35 cellular contexts compared by ENCODE assay signal in genomic region chr17:13302983-13303382, GRCh38.
"Had no signal": no experiment of that assay in that cellular context is flagged by ENCODE, and none has a peak within 500 bp of the region (broad histone marks: within the 10 kb centered on the region; RNA-seq: fewer than 3 reads in every experiment).

No MANE protein-coding gene starts in this region.

- H3K36me3 Mint-ChIP-seq: activated CD8-positive, alpha-beta memory T cell treated with anti-CD3 and anti-CD28 coated beads, Interleukin-2, amount 10 ng/mL, durations not matched to agents 7 days and 5 days; activated naive CD4-positive, alpha-beta T cell treated with anti-CD3 and anti-CD28 coated beads, Interleukin-2, amount 10 ng/mL, durations not matched to agents 7 days and 5 days; activated naive CD4-positive, alpha-beta T cell treated with anti-CD3 and anti-CD28 coated beads, Interleukin-2, amount 50 U/mL, for 24 hours; activated naive CD8-positive, alpha-beta T cell; activated naive CD8-positive, alpha-beta T cell treated with anti-CD3 and anti-CD28 coated beads, Interleukin-2, amount 10 ng/mL, durations not matched to agents 7 days and 5 days; T-cell; WTC11 had no signal

- H3K27me3 Mint-ChIP-seq: activated CD4-positive, alpha-beta memory T cell treated with anti-CD3 and anti-CD28 coated beads, Interleukin-2, amount 10 ng/mL, durations not matched to agents 7 days and 5 days; activated CD4-positive, alpha-beta T cell treated with anti-CD3 and anti-CD28 coated beads, Interleukin-2, amount 10 ng/mL, durations not matched to agents 7 days and 5 days; activated CD8-positive, alpha-beta memory T cell treated with anti-CD3 and anti-CD28 coated beads, Interleukin-2, amount 10 ng/mL, durations not matched to agents 7 days and 5 days; activated naive CD4-positive, alpha-beta T cell treated with anti-CD3 and anti-CD28 coated beads, Interleukin-2, amount 10 ng/mL, durations not matched to agents 7 days and 5 days; activated naive CD8-positive, alpha-beta T cell treated with anti-CD3 and anti-CD28 coated beads, Interleukin-2, amount 10 ng/mL, durations not matched to agents 7 days and 5 days; activated naive CD8-positive, alpha-beta T cell treated with anti-CD3 and anti-CD28 coated beads, Interleukin-2, amount 50 U/mL, for 24 hours; central memory CD8-positive, alpha-beta T cell; T-cell had no signal

- H3K4me1 Mint-ChIP-seq: activated CD4-positive, alpha-beta memory T cell treated with anti-CD3 and anti-CD28 coated beads, Interleukin-2, amount 10 ng/mL, durations not matched to agents 7 days and 5 days; activated CD4-positive, alpha-beta T cell treated with anti-CD3 and anti-CD28 coated beads for 36 hours; activated CD4-positive, alpha-beta T cell treated with anti-CD3 and anti-CD28 coated beads, Interleukin-2, amount 10 ng/mL, durations not matched to agents 7 days and 5 days; activated CD8-positive, alpha-beta memory T cell treated with anti-CD3 and anti-CD28 coated beads, Interleukin-2, amount 10 ng/mL, durations not matched to agents 7 days and 5 days; activated naive CD4-positive, alpha-beta T cell treated with anti-CD3 and anti-CD28 coated beads, Interleukin-2, amount 10 ng/mL, durations not matched to agents 7 days and 5 days; activated naive CD4-positive, alpha-beta T cell treated with anti-CD3 and anti-CD28 coated beads, Interleukin-2, amount 50 U/mL, for 24 hours; activated naive CD8-positive, alpha-beta T cell treated with anti-CD3 and anti-CD28 coated beads, Interleukin-2, amount 10 ng/mL, durations not matched to agents 7 days and 5 days; activated naive CD8-positive, alpha-beta T cell treated with anti-CD3 and anti-CD28 coated beads, Interleukin-2, amount 50 U/mL, for 24 hours; central memory CD8-positive, alpha-beta T cell; T-cell; T-helper 17 cell had no signal

- H3K27ac ChIP-seq: body of pancreas, brain microvascular endothelial cell, breast epithelium, WERI-Rb-1 had no signal

- H3K36me3 ChIP-seq: brain microvascular endothelial cell, breast epithelium, WERI-Rb-1 had no signal

- H3K4me1 ChIP-seq: breast epithelium had no signal

- H3K4me3 Mint-ChIP-seq: activated CD4-positive, alpha-beta memory T cell treated with anti-CD3 and anti-CD28 coated beads, Interleukin-2, amount 10 ng/mL, durations not matched to agents 7 days and 5 days; activated CD4-positive, alpha-beta T cell treated with anti-CD3 and anti-CD28 coated beads for 36 hours; activated CD4-positive, alpha-beta T cell treated with anti-CD3 and anti-CD28 coated beads, Interleukin-2, amount 10 ng/mL, durations not matched to agents 7 days and 5 days; activated CD8-positive, alpha-beta memory T cell treated with anti-CD3 and anti-CD28 coated beads, Interleukin-2, amount 10 ng/mL, durations not matched to agents 7 days and 5 days; activated CD8-positive, alpha-beta T cell treated with anti-CD3 and anti-CD28 coated beads, Interleukin-2, amount 10 ng/mL, durations not matched to agents 7 days and 5 days; activated naive CD4-positive, alpha-beta T cell treated with anti-CD3 and anti-CD28 coated beads, Interleukin-2, amount 10 ng/mL, durations not matched to agents 7 days and 5 days; activated naive CD4-positive, alpha-beta T cell treated with anti-CD3 and anti-CD28 coated beads, Interleukin-2, amount 50 U/mL, for 24 hours; activated naive CD8-positive, alpha-beta T cell; activated naive CD8-positive, alpha-beta T cell treated with anti-CD3 and anti-CD28 coated beads, Interleukin-2, amount 10 ng/mL, durations not matched to agents 7 days and 5 days; activated naive CD8-positive, alpha-beta T cell treated with anti-CD3 and anti-CD28 coated beads, Interleukin-2, amount 50 U/mL, for 24 hours; activated T-cell treated with anti-CD3 and anti-CD28 coated beads, Interleukin-2, amount 50 U/mL, for 24 hours; central memory CD8-positive, alpha-beta T cell; T-cell; T-helper 17 cell; WTC11 had no signal

- H3K9me3 Mint-ChIP-seq: activated naive CD4-positive, alpha-beta T cell treated with anti-CD3 and anti-CD28 coated beads, Interleukin-2, amount 10 ng/mL, durations not matched to agents 7 days and 5 days; activated naive CD4-positive, alpha-beta T cell treated with anti-CD3 and anti-CD28 coated beads, Interleukin-2, amount 50 U/mL, for 24 hours; activated naive CD8-positive, alpha-beta T cell treated with anti-CD3 and anti-CD28 coated beads, Interleukin-2, amount 10 ng/mL, durations not matched to agents 7 days and 5 days; central memory CD8-positive, alpha-beta T cell; T-cell had no signal

- H3K9me3 ChIP-seq: body of pancreas, breast epithelium had no signal

- H3K27ac Mint-ChIP-seq: activated CD4-positive, alpha-beta memory T cell treated with anti-CD3 and anti-CD28 coated beads, Interleukin-2, amount 10 ng/mL, durations not matched to agents 7 days and 5 days; activated CD4-positive, alpha-beta T cell treated with anti-CD3 and anti-CD28 coated beads for 36 hours; activated CD4-positive, alpha-beta T cell treated with anti-CD3 and anti-CD28 coated beads, Interleukin-2, amount 10 ng/mL, durations not matched to agents 7 days and 5 days; activated CD8-positive, alpha-beta memory T cell treated with anti-CD3 and anti-CD28 coated beads, Interleukin-2, amount 10 ng/mL, durations not matched to agents 7 days and 5 days; activated CD8-positive, alpha-beta T cell treated with anti-CD3 and anti-CD28 coated beads, Interleukin-2, amount 10 ng/mL, durations not matched to agents 7 days and 5 days; activated naive CD4-positive, alpha-beta T cell treated with anti-CD3 and anti-CD28 coated beads, Interleukin-2, amount 10 ng/mL, durations not matched to agents 7 days and 5 days; activated naive CD4-positive, alpha-beta T cell treated with anti-CD3 and anti-CD28 coated beads, Interleukin-2, amount 50 U/mL, for 24 hours; activated naive CD8-positive, alpha-beta T cell; activated naive CD8-positive, alpha-beta T cell treated with anti-CD3 and anti-CD28 coated beads, Interleukin-2, amount 10 ng/mL, durations not matched to agents 7 days and 5 days; activated naive CD8-positive, alpha-beta T cell treated with anti-CD3 and anti-CD28 coated beads, Interleukin-2, amount 50 U/mL, for 24 hours; activated T-cell treated with anti-CD3 and anti-CD28 coated beads, Interleukin-2, amount 50 U/mL, for 24 hours; activated T-helper 2 cell treated with anti-CD3 and anti-CD28 coated beads, Interferon-gamma antibody, Interleukin-2, Interleukin-4, amounts not matched to agents 10 μg/mL and 5 μg/mL and 100 μg/mL, durations not matched to agents 14 hours and 24 hours and 36 hours; T-cell; T-helper 17 cell; WTC11 had no signal

- H3K27me3 ChIP-seq: body of pancreas, brain microvascular endothelial cell, breast epithelium had no signal

- DNase-seq: activated CD4-positive, alpha-beta memory T cell treated with anti-CD3 and anti-CD28 coated beads, Interleukin-2, amount 10 ng/mL, durations not matched to agents 7 days and 5 days; activated CD4-positive, alpha-beta T cell treated with anti-CD3 and anti-CD28 coated beads for 1 hour; activated CD4-positive, alpha-beta T cell treated with anti-CD3 and anti-CD28 coated beads for 36 hours; activated CD4-positive, alpha-beta T cell treated with anti-CD3 and anti-CD28 coated beads for 48 hours; activated CD4-positive, alpha-beta T cell treated with anti-CD3 and anti-CD28 coated beads, Interleukin-2, amount 10 ng/mL, durations not matched to agents 7 days and 5 days; activated CD4-positive, alpha-beta T cell treated with anti-CD3 and anti-CD28 coated beads, Interleukin-2, amount 50 U/mL, for 48 hours; activated CD4-positive, CD25-positive, alpha-beta regulatory T cell; activated CD8-positive, alpha-beta memory T cell treated with anti-CD3 and anti-CD28 coated beads for 24 hours; activated CD8-positive, alpha-beta memory T cell treated with anti-CD3 and anti-CD28 coated beads, Interleukin-2, amount 10 ng/mL, durations not matched to agents 7 days and 5 days; activated CD8-positive, alpha-beta memory T cell treated with anti-CD3 and anti-CD28 coated beads, Interleukin-2, amount 50 U/mL, for 48 hours; activated CD8-positive, alpha-beta T cell treated with anti-CD3 and anti-CD28 coated beads, Interleukin-2, amount 10 ng/mL, durations not matched to agents 7 days and 5 days; activated effector memory CD4-positive, alpha-beta T cell treated with Interleukin-2 at 50 U/mL for 16 hours; activated gamma-delta T cell; activated naive CD4-positive, alpha-beta T cell treated with anti-CD3 and anti-CD28 coated beads, Interleukin-2, amount 10 ng/mL, durations not matched to agents 7 days and 5 days; activated naive CD4-positive, alpha-beta T cell treated with Interleukin-2 at 50 U/mL for 16 hours; activated naive CD8-positive, alpha-beta T cell treated with anti-CD3 and anti-CD28 coated beads, Interleukin-2, amount 10 ng/mL, durations not matched to agents 7 days and 5 days; activated naive CD8-positive, alpha-beta T cell treated with anti-CD3 and anti-CD28 coated beads, Interleukin-2, amount 50 U/mL, for 24 hours; activated T-cell treated with anti-CD3 and anti-CD28 coated beads, Interleukin-2, amount 50 U/mL, for 24 hours; activated T-cell treated with anti-CD3 and anti-CD28 coated beads, Interleukin-2, amount 50 U/mL, for 48 hours; amniotic stem cell; aorta; body of pancreas; brain microvascular endothelial cell; caudate nucleus; cerebellar nuclear complex; T-cell; T-helper 17 cell; WERI-Rb-1 had no signal

- ATAC-seq: activated CD4-positive, alpha-beta T cell treated with anti-CD3 and anti-CD28 coated beads for 36 hours; activated CD4-positive, CD25-positive, alpha-beta regulatory T cell treated with anti-CD3 and anti-CD28 coated beads, Interleukin-2, amount 50 U/mL, for 24 hours; activated CD8-positive, alpha-beta memory T cell treated with anti-CD3 and anti-CD28 coated beads, Interleukin-2, amount 10 ng/mL, durations not matched to agents 7 days and 5 days; activated CD8-positive, alpha-beta T cell treated with anti-CD3 and anti-CD28 coated beads, Interleukin-2, amount 10 ng/mL, durations not matched to agents 7 days and 5 days; activated naive CD8-positive, alpha-beta T cell treated with anti-CD3 and anti-CD28 coated beads, Interleukin-2, amount 50 U/mL, for 24 hours; body of pancreas; T-cell; T-helper 17 cell; WTC11 had no signal

- H3K4me3 ChIP-seq: body of pancreas, breast epithelium had no signal
